26 cellular contexts compared by ENCODE assay signal in the genomic region with DNA sequence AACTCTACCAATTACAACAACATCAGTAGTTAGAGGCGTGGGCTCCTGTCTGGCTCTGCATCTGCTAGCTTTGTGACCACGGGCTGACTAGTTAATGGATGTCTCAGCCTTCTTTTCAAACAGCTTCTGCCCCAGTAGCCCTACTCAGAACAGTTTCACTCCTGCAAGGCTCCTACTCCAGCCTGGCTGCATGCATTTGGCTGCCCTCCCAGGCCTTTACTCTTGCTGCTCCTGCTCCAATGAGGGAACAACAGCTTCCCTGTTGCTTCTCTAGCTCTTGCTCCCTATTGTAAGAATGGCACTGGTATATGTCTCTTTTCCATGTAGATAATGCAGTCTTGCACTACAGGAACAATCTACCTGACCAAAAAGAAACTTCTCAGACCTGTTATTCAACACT.
DNase-seq lines count a peak whose midpoint lies in the region; ATAC-seq and TF ChIP-seq lines count a peak whose summit lies in the region.
"Had no signal": no experiment of that assay in that cellular context is flagged by ENCODE, and none has a peak within 500 bp of the region (broad histone marks: within the 10 kb centered on the region; RNA-seq: fewer than 3 reads in every experiment).

No MANE protein-coding gene starts in this region.

- H3K4me1 Mint-ChIP-seq in WTC11 (no peaks in the 10 kb centered on the region), glutamatergic neuron (ENCODE audit: low read depth, unreplicated experiment) (peaks cover 9% of the 10 kb centered on the region)
- H3K4me1 Mint-ChIP-seq: CD4-positive, CD25-positive, alpha-beta regulatory T cell had no signal

- no peaks in the 10 kb centered on the region for H3K27me3 Mint-ChIP-seq in WTC11 (ENCODE audit: low read depth)
- H3K27me3 Mint-ChIP-seq in glutamatergic neuron (ENCODE audit: unreplicated experiment) = no peaks in the 10 kb centered on the region
- H3K27me3 Mint-ChIP-seq: CD4-positive, CD25-positive, alpha-beta regulatory T cell had no signal

- H3K4me3 ChIP-seq in uterus = no peak overlapping the region
- H3K4me3 ChIP-seq: BLaER1, Peyer's patch had no signal

- peak; percentile 35 for DNase-seq in Ammon's horn (ENCODE audit: low spot score)
- no peak for DNase-seq in WTC11 (ENCODE audit: low spot score)
- no peak for DNase-seq in glutamatergic neuron
- DNase-seq in myocyte (ENCODE audit: low read depth) = peak; percentile 1
- DNase-seq in activated T-cell treated with anti-CD3 and anti-CD28 coated beads for 4 hours = no peak
- DNase-seq in NCI-H2081 (lab: John Stamatoyannopoulos, UW) = no peak
- DNase-seq in GM10266 (ENCODE audit: extremely low spot score) = no peak
- no peak for DNase-seq in uterus
- DNase-seq: 8988T; ACHN; CD4-positive, CD25-positive, alpha-beta regulatory T cell; DMS153; GOT3; HCEC 1CT; IMR-90; KG1; MM.1S; NCI-H1417; NCI-H1694; NCI-H2029 treated with DMSO at 0.1 percent for 48 hours; NCI-H2227 treated with DMSO at 0.1 percent for 48 hours; NCI-H526 treated with DMSO at 0.1 percent for 48 hours; OCI-M1; Peyer's patch; SHP77 treated with DMSO at 0.1 percent for 48 hours had no signal

- TF ChIP-seq POLR2A in uterus (IDR thresholded peaks at IDR 0.05) = no peak

- POLR2A ChIA-PET in WTC11 (lab: Charles Lee) = no interaction called here

- H3K27me3 ChIP-seq in uterus = no peaks in the 10 kb centered on the region
- H3K27me3 ChIP-seq: BLaER1, Peyer's patch had no signal

- no peaks in the 10 kb centered on the region for H3K36me3 ChIP-seq in uterus
- H3K36me3 ChIP-seq: BLaER1, Peyer's patch had no signal

- no peaks in the 10 kb centered on the region for H3K9me3 ChIP-seq in uterus
- H3K9me3 ChIP-seq: BLaER1, Peyer's patch had no signal

- H3K4me1 ChIP-seq in uterus = no peaks in the 10 kb centered on the region
- H3K4me1 ChIP-seq: BLaER1, Peyer's patch had no signal

- CTCF ChIA-PET in WTC11 (lab: Charles Lee) = no interaction called here

- TF ChIP-seq CTCF in WTC11 (IDR thresholded peaks at IDR 0.05) (no peak), glutamatergic neuron (IDR thresholded peaks at IDR 0.05; ENCODE audit: partially characterized antibody, unreplicated experiment) (no peak), GM10266 (IDR thresholded peaks at IDR 0.05; ENCODE audit: control insufficient read depth, insufficient read depth, low read depth, missing control alignments) (no peak), uterus (IDR thresholded peaks at IDR 0.05) (no peak)

- ATAC-seq in WTC11 = peak; percentile 69

- H3K36me3 Mint-ChIP-seq in WTC11 (no peaks in the 10 kb centered on the region), glutamatergic neuron (ENCODE audit: unreplicated experiment) (no peaks in the 10 kb centered on the region)
- H3K36me3 Mint-ChIP-seq: CD4-positive, CD25-positive, alpha-beta regulatory T cell had no signal

- H3K9me3 Mint-ChIP-seq in WTC11 = no peaks in the 10 kb centered on the region
- H3K9me3 Mint-ChIP-seq in glutamatergic neuron (ENCODE audit: unreplicated experiment) = peaks cover under 1% of the 10 kb centered on the region

- intact Hi-C loops in uterus (cut with DNase I; ENCODE audit: low total_unique reads) = no loop called here

- H3K27ac ChIP-seq in uterus = no peak overlapping the region
- H3K27ac ChIP-seq: BLaER1, Peyer's patch had no signal

- H3K4me3 Mint-ChIP-seq in WTC11 (no peak overlapping the region), glutamatergic neuron (ENCODE audit: unreplicated experiment) (no peak overlapping the region)
- H3K4me3 Mint-ChIP-seq: CD4-positive, CD25-positive, alpha-beta regulatory T cell had no signal

- no peak overlapping the region for H3K27ac Mint-ChIP-seq in WTC11
- H3K27ac Mint-ChIP-seq in glutamatergic neuron (ENCODE audit: unreplicated experiment) = peak overlapping the region; percentile 25
- H3K27ac Mint-ChIP-seq: CD4-positive, CD25-positive, alpha-beta regulatory T cell had no signal

TF ChIP-seq in WTC11, 78 proteins besides CTCF, POLR2A, EP300 and RAD21:
- TF ChIP-seq TCF7 (CRISPR knock-in tag; IDR thresholded peaks at IDR 0.05; ENCODE audit: low read depth) = no peak
- TF ChIP-seq, protein P1, sequence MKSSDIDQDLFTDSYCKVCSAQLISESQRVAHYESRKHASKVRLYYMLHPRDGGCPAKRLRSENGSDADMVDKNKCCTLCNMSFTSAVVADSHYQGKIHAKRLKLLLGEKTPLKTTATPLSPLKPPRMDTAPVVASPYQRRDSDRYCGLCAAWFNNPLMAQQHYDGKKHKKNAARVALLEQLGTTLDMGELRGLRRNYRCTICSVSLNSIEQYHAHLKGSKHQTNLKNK (CRISPR knock-in tag; IDR thresholded peaks at IDR 0.05) = no peak
- no peak for TF ChIP-seq SMAD3 (CRISPR knock-in tag; IDR thresholded peaks at IDR 0.05; ENCODE audit: borderline replicate concordance)
- TF ChIP-seq KAT7 (CRISPR knock-in tag; IDR thresholded peaks at IDR 0.05; ENCODE audit: borderline replicate concordance) = no peak
- no peak for TF ChIP-seq FOXK1 (CRISPR knock-in tag; IDR thresholded peaks at IDR 0.05)
- TF ChIP-seq HMGA2 (CRISPR knock-in tag; IDR thresholded peaks at IDR 0.05) = no peak
- no peak for TF ChIP-seq NFYB (CRISPR knock-in tag; conservative IDR thresholded peaks at IDR 0.05; ENCODE audit: low read depth)
- TF ChIP-seq, protein P2, sequence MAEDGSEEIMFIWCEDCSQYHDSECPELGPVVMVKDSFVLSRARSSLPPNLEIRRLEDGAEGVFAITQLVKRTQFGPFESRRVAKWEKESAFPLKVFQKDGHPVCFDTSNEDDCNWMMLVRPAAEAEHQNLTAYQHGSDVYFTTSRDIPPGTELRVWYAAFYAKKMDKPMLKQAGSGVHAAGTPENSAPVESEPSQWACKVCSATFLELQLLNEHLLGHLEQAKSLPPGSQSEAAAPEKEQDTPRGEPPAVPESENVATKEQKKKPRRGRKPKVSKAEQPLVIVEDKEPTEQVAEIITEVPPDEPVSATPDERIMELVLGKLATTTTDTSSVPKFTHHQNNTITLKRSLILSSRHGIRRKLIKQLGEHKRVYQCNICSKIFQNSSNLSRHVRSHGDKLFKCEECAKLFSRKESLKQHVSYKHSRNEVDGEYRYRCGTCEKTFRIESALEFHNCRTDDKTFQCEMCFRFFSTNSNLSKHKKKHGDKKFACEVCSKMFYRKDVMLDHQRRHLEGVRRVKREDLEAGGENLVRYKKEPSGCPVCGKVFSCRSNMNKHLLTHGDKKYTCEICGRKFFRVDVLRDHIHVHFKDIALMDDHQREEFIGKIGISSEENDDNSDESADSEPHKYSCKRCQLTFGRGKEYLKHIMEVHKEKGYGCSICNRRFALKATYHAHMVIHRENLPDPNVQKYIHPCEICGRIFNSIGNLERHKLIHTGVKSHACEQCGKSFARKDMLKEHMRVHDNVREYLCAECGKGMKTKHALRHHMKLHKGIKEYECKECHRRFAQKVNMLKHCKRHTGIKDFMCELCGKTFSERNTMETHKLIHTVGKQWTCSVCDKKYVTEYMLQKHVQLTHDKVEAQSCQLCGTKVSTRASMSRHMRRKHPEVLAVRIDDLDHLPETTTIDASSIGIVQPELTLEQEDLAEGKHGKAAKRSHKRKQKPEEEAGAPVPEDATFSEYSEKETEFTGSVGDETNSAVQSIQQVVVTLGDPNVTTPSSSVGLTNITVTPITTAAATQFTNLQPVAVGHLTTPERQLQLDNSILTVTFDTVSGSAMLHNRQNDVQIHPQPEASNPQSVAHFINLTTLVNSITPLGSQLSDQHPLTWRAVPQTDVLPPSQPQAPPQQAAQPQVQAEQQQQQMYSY (CRISPR knock-in tag; IDR thresholded peaks at IDR 0.05) = no peak
TF ChIP-seq in WTC11: peak in this region for 0.

Comparison
In these comparisons a context has a peak if more than half of its experiments do, and no peak if none do; other contexts are left out.
1. DNase-seq: peak in Ammon's horn (single experiment) and myocyte (single experiment); none in WTC11 (single experiment), glutamatergic neuron (single experiment), activated T-cell treated with anti-CD3 and anti-CD28 coated beads for 4 hours (single experiment), NCI-H2081 (0 of 2), GM10266 (single experiment) and uterus (0 of 2).